Comparison of ENCODE assay signal across 11 cellular contexts in genomic region chr14:61344437-61345143, GRCh38. TPM values are rescaled to one million over a fixed set of nuclear protein-coding genes. Genes with fewer than 3 reads are reported as not detected.
DNase-seq lines count a peak whose midpoint lies in the region; ATAC-seq and TF ChIP-seq lines count a peak whose summit lies in the region.
"Had no signal": no experiment of that assay in that cellular context is flagged by ENCODE, and none has a peak within 500 bp of the region (broad histone marks: within the 10 kb centered on the region; RNA-seq: fewer than 3 reads in every experiment).

No MANE protein-coding gene starts in this region.

- POLR2A ChIA-PET in activated CD4-positive, alpha-beta memory T cell treated with anti-CD3 and anti-CD28 coated beads for 36 hours (lab: Charles Lee), result interaction anchor here (0.6 to 11.6 kb wide), 13 partner anchors 9 to 354 kb away, joined by 3 to 216 read pairs (median 4); partner anchors contain the start of gene PRKCH

- intact Hi-C loops in activated CD4-positive, alpha-beta memory T cell treated with anti-CD3 and anti-CD28 coated beads for 36 hours (cut with micrococcal nuclease), result loop anchor here (5.0 kb wide), 2 partner anchors 168 to 318 kb away; no protein-coding TSS in a partner anchor
- intact Hi-C loops in left ventricle myocardium superior (cut with micrococcal nuclease), result no loop called here
- intact Hi-C loops in stomach (cut with DNase I; ENCODE audit: low total_unique reads), result no loop called here
- intact Hi-C loops in posterior vena cava (cut with DNase I), result no loop called here

- no peaks in the 10 kb centered on the region for H3K27me3 ChIP-seq in stomach

- no peaks in the 10 kb centered on the region for H3K36me3 ChIP-seq in stomach

- no peak for TF ChIP-seq CTCF in stomach (IDR thresholded peaks at IDR 0.05)

- peaks cover 97% of the 10 kb centered on the region for H3K4me1 Mint-ChIP-seq in activated CD4-positive, alpha-beta memory T cell treated with anti-CD3 and anti-CD28 coated beads for 36 hours (ENCODE audit: low read depth)

- WGBS in stomach, 5 donors, result 45 to 69% (median 65%) methylated on average over 7 of the region's 7 CpGs

- no peaks in the 10 kb centered on the region for H3K27me3 Mint-ChIP-seq in activated CD4-positive, alpha-beta memory T cell treated with anti-CD3 and anti-CD28 coated beads for 36 hours

- H3K36me3 Mint-ChIP-seq in activated CD4-positive, alpha-beta memory T cell treated with anti-CD3 and anti-CD28 coated beads for 36 hours, result peaks cover 34% of the 10 kb centered on the region

- H3K9me3 Mint-ChIP-seq in activated CD4-positive, alpha-beta memory T cell treated with anti-CD3 and anti-CD28 coated beads for 36 hours, result peaks cover 8% of the 10 kb centered on the region
- H3K9me3 Mint-ChIP-seq: naive B cell had no signal

- H3K4me3 ChIP-seq in stomach, result no peak overlapping the region
- H3K4me3 ChIP-seq: A549 had no signal

- no peak for TF ChIP-seq POLR2A in stomach (IDR thresholded peaks at IDR 0.05)

- H3K27ac Mint-ChIP-seq in activated CD4-positive, alpha-beta memory T cell treated with anti-CD3 and anti-CD28 coated beads for 36 hours, result peak overlapping the region; percentile 98

- peak; percentile 61 for DNase-seq in SIG-M5 treated with dmso at 0.1 percent for 504 hours (lab: John Stamatoyannopoulos, UW; ENCODE audit: unreplicated experiment)
- DNase-seq in SIG-M5 (lab: John Stamatoyannopoulos, UW), result no peak
- DNase-seq in activated CD4-positive, alpha-beta memory T cell treated with anti-CD3 and anti-CD28 coated beads for 36 hours, result peak; percentile 42
- DNase-seq in left ventricle myocardium superior, result no peak
- DNase-seq in stomach, result no peak
- no peak for DNase-seq in COR-L47 (lab: John Stamatoyannopoulos, UW)
- DNase-seq in DMS53 (lab: John Stamatoyannopoulos, UW), result no peak
- no peak for DNase-seq in posterior vena cava (ENCODE audit: low spot score)
- DNase-seq: naive B cell, NCI-H2107 had no signal

- ATAC-seq in left ventricle myocardium superior, result peak; percentile 61
- ATAC-seq: A549 had no signal

- peak overlapping the region; percentile 5 to 77 (median 67) for H3K27ac ChIP-seq in stomach
- H3K27ac ChIP-seq: A549 had no signal

- CTCF ChIA-PET in activated CD4-positive, alpha-beta memory T cell treated with anti-CD3 and anti-CD28 coated beads for 36 hours (lab: Charles Lee), result interaction anchor here (0.8 to 8.1 kb wide), 8 partner anchors 12 to 108 kb away, joined by 3 to 57 read pairs (median 4); partner anchors contain the start of gene PRKCH

- H3K4me3 Mint-ChIP-seq in activated CD4-positive, alpha-beta memory T cell treated with anti-CD3 and anti-CD28 coated beads for 36 hours, result peak overlapping the region; percentile 82

- no peak for TF ChIP-seq EP300 in stomach (IDR thresholded peaks at IDR 0.05)

- H3K4me1 ChIP-seq in stomach, result peaks cover 0 to 36% (median 0%) of the 10 kb centered on the region in 4 donors

- H3K9me3 ChIP-seq in stomach, result no peaks in the 10 kb centered on the region
- H3K9me3 ChIP-seq: A549 had no signal

RNA-seq across cellular contexts. Expression of gene PRKCH, which starts 23.2 kb away (rescaled TPM):
- 100 to 1,000 TPM; 142 to 147 TPM for total RNA-seq in activated CD4-positive, alpha-beta memory T cell treated with anti-CD3 and anti-CD28 coated beads for 36 hours
- total RNA-seq in left ventricle myocardium superior (15.9 TPM), stomach (10 to 100 TPM in 4 of 5 donors, 1 to 10 TPM in 1; 6.1 to 84.0 (median 46.3) TPM), posterior vena cava (10 to 100 TPM; 37.3 to 37.5 TPM)
- 1 to 10 TPM; 5.5 to 7.5 (median 6.1) TPM for polyA plus RNA-seq in stomach

Comparison
In these comparisons a context has a peak if more than half of its experiments do, and no peak if none do; other contexts are left out.
1. DNase-seq: peak in SIG-M5 treated with dmso at 0.1 percent for 504 hours (single experiment) and activated CD4-positive, alpha-beta memory T cell treated with anti-CD3 and anti-CD28 coated beads for 36 hours (single experiment); none in SIG-M5 (single experiment), left ventricle myocardium superior (single experiment), stomach (single experiment), COR-L47 (single experiment), DMS53 (single experiment) and posterior vena cava (single experiment).